Comparison of ENCODE assay signal across 9 cellular contexts in genomic region chr14:30906752-30907658, GRCh38. TPM values are rescaled to one million over a fixed set of nuclear protein-coding genes. Genes with fewer than 3 reads are reported as not detected.
DNase-seq lines count a peak whose midpoint lies in the region; ATAC-seq and TF ChIP-seq lines count a peak whose summit lies in the region.
"Had no signal": no experiment of that assay in that cellular context is flagged by ENCODE, and none has a peak within 500 bp of the region (broad histone marks: within the 10 kb centered on the region; RNA-seq: fewer than 3 reads in every experiment).

No MANE protein-coding gene starts in this region.

- no peaks in the 10 kb centered on the region for H3K4me1 Mint-ChIP-seq in stimulated activated effector memory CD8-positive, alpha-beta T cell treated with anti-CD3 and anti-CD28 coated beads, Interleukin-12 subunit alpha, Interleukin-12 subunit beta, amount 100 ng/mL, for 72 hours
- H3K4me1 Mint-ChIP-seq in GM23338: no peaks in the 10 kb centered on the region

- POLR2A ChIA-PET in PC-9 (lab: Charles Lee; ENCODE audit: unreplicated experiment): interaction anchor here (0.7 kb wide), 1 partner anchor 359 kb away, joined by 4 read pairs; no protein-coding TSS in a partner anchor

- ATAC-seq in HG03469 (IDR thresholded peaks at IDR 0.05; ENCODE audit: unreplicated experiment) (no peak), GM23338 (no peak)
- no peak for ATAC-seq in stimulated activated effector memory CD8-positive, alpha-beta T cell treated with anti-CD3 and anti-CD28 coated beads, Interleukin-12 subunit alpha, Interleukin-12 subunit beta, amount 100 ng/mL, for 72 hours

- no peaks in the 10 kb centered on the region for H3K9me3 ChIP-seq in PC-9 (ENCODE audit: insufficient read depth, low read depth)

- H3K4me3 ChIP-seq in PC-9: no peak overlapping the region
- no peak overlapping the region for H3K4me3 ChIP-seq in fibroblast of the aortic adventitia (ENCODE audit: low read depth, low read length)
- no peak overlapping the region for H3K4me3 ChIP-seq in GM23338

- intact Hi-C loops in PC-9 (cut with micrococcal nuclease; ENCODE audit: unreplicated experiment): loop anchor here (2.0 kb wide), 1 partner anchor 250 kb away; no protein-coding TSS in a partner anchor

- no peak for DNase-seq in GM10266 (ENCODE audit: extremely low spot score)
- DNase-seq in PC-9: no peak
- peak; percentile 25 for DNase-seq in fibroblast of the aortic adventitia (ENCODE audit: low read depth)
- DNase-seq in iPS-NIHi7 (ENCODE audit: extremely low spot score): no peak
- no peak for DNase-seq in stimulated activated effector memory CD8-positive, alpha-beta T cell treated with anti-CD3 and anti-CD28 coated beads, Interleukin-12 subunit alpha, Interleukin-12 subunit beta, amount 100 ng/mL, for 72 hours (ENCODE audit: low spot score in 2 of 2)
- no peak for DNase-seq in GM23338 (ENCODE audit: low spot score)
- DNase-seq: cerebellar nuclear complex had no signal

- CTCF ChIA-PET in PC-9 (lab: Charles Lee): interaction anchor here (0.6 kb wide), 1 partner anchor 992 kb away, joined by 3 read pairs; no protein-coding TSS in a partner anchor

- no peaks in the 10 kb centered on the region for H3K9me3 Mint-ChIP-seq in stimulated activated effector memory CD8-positive, alpha-beta T cell treated with anti-CD3 and anti-CD28 coated beads, Interleukin-12 subunit alpha, Interleukin-12 subunit beta, amount 100 ng/mL, for 72 hours
- H3K9me3 Mint-ChIP-seq in GM23338: no peaks in the 10 kb centered on the region

- H3K4me2 ChIP-seq in PC-9: no peak overlapping the region
- H3K4me2 ChIP-seq in GM23338: no peak overlapping the region

- H4K20me1 ChIP-seq in PC-9 (ENCODE audit: insufficient read depth) (no peaks in the 10 kb centered on the region), GM23338 (replicated peaks; ENCODE audit: insufficient read depth) (no peaks in the 10 kb centered on the region; the same call in 1 of the 2 replicates)

- TF ChIP-seq CTCF in 22Rv1 (IDR thresholded peaks at IDR 0.05) (peak; percentile 62), GM10266 (IDR thresholded peaks at IDR 0.05; ENCODE audit: control insufficient read depth, insufficient read depth, low read depth, missing control alignments) (peak; percentile 40), PC-9 (conservative IDR thresholded peaks at IDR 0.05) (peak; percentile 46; the same call in 1 of the 2 replicates), fibroblast of the aortic adventitia (IDR thresholded peaks at IDR 0.05; ENCODE audit: insufficient read depth, low read length) (peak; percentile 28), GM23338 (conservative IDR thresholded peaks at IDR 0.05; ENCODE audit: low read depth in 2 of 2) (peak in 1 of 2 experiments; percentile 34; a peak in 3 of 4 replicates)

- H3K9me2 ChIP-seq in PC-9 (ENCODE audit: insufficient read depth) (no peaks in the 10 kb centered on the region), GM23338 (ENCODE audit: insufficient read depth) (no peaks in the 10 kb centered on the region)

- H3F3A ChIP-seq in PC-9 (ENCODE audit: insufficient read depth, low read depth): no peaks in the 10 kb centered on the region
- no peaks in the 10 kb centered on the region for H3F3A ChIP-seq in GM23338 (replicated peaks; ENCODE audit: low read depth)

- peaks cover 10% of the 10 kb centered on the region for H3K36me3 Mint-ChIP-seq in stimulated activated effector memory CD8-positive, alpha-beta T cell treated with anti-CD3 and anti-CD28 coated beads, Interleukin-12 subunit alpha, Interleukin-12 subunit beta, amount 100 ng/mL, for 72 hours
- H3K36me3 Mint-ChIP-seq in GM23338 (ENCODE audit: low read depth): peaks cover 35% of the 10 kb centered on the region

- H3K27ac Mint-ChIP-seq in stimulated activated effector memory CD8-positive, alpha-beta T cell treated with anti-CD3 and anti-CD28 coated beads, Interleukin-12 subunit alpha, Interleukin-12 subunit beta, amount 100 ng/mL, for 72 hours: no peak overlapping the region
- no peak overlapping the region for H3K27ac Mint-ChIP-seq in GM23338

- no TSS peak for BruUV-seq in PC-9 (replicated peaks; lab: Mats Ljungman, UMichigan)

- H3K27ac ChIP-seq in 22Rv1 (0 out of 2 replicates have a peak overlapping the region, but pooled peaks have one; percentile 7), PC-9 (no peak overlapping the region), GM23338 (ENCODE audit: low read depth) (no peak overlapping the region)

- H3K4me3 Mint-ChIP-seq in stimulated activated effector memory CD8-positive, alpha-beta T cell treated with anti-CD3 and anti-CD28 coated beads, Interleukin-12 subunit alpha, Interleukin-12 subunit beta, amount 100 ng/mL, for 72 hours: no peak overlapping the region
- no peak overlapping the region for H3K4me3 Mint-ChIP-seq in GM23338

- no peaks in the 10 kb centered on the region for H3K79me2 ChIP-seq in PC-9 (ENCODE audit: low read depth)
- H3K79me2 ChIP-seq in GM23338 (replicated peaks; ENCODE audit: insufficient read depth): no peaks in the 10 kb centered on the region

- peaks cover 6% of the 10 kb centered on the region; the same call in 1 of the 2 replicates for H3K36me3 ChIP-seq in PC-9 (ENCODE audit: low read depth)
- H3K36me3 ChIP-seq in GM23338 (ENCODE audit: insufficient read depth): peaks cover 9% of the 10 kb centered on the region

- H2AFZ ChIP-seq in PC-9: no peak overlapping the region
- H2AFZ ChIP-seq in GM23338: no peak overlapping the region

- no peaks in the 10 kb centered on the region for H3K27me3 ChIP-seq in PC-9 (ENCODE audit: insufficient read depth, low read depth)
- H3K27me3 ChIP-seq in GM23338 (ENCODE audit: insufficient read depth): no peaks in the 10 kb centered on the region

- H3K4me1 ChIP-seq in PC-9 (replicated peaks; ENCODE audit: insufficient read depth) (no peaks in the 10 kb centered on the region), GM23338 (ENCODE audit: insufficient read depth) (no peaks in the 10 kb centered on the region)

- no peaks in the 10 kb centered on the region for H3K27me3 Mint-ChIP-seq in GM23338 (ENCODE audit: insufficient read depth, low read depth, poor library complexity)

TF ChIP-seq in GM23338, 12 proteins besides CTCF, POLR2A, EP300 and RAD21 (continues in another document):
- no peak for TF ChIP-seq ZNF331 (CRISPR knock-in tag; IDR thresholded peaks at IDR 0.05; ENCODE audit: low read depth)
- TF ChIP-seq ZNF462 (CRISPR knock-in tag; IDR thresholded peaks at IDR 0.05): no peak
- TF ChIP-seq EZH2phosphoT487 (IDR thresholded peaks at IDR 0.05; ENCODE audit: unreplicated experiment): no peak

RNA-seq across cellular contexts. Expression of gene COCH, which starts 32.6 kb away (rescaled TPM):
- total RNA-seq in PC-9 (2021): 1.4 and 1.5 TPM in 2 replicates
- 0.36 TPM in 1 of 2 replicates, not detected in the other for total RNA-seq in fibroblast of the aortic adventitia (ENCODE audit: low replicate concordance)
- 20.6 and 23.3 TPM in 2 replicates for total RNA-seq in GM23338 (2014; rRNA removed; shearing (Covaris generic))
- 9.6 and 12.9 TPM in 2 replicates for polyA plus RNA-seq in GM23338 (2016; fragmentation: Nextera tagmentation; extraction: Ambion mirVana)
